ENCODE assay signal across 1 cellular context in the genomic region with DNA sequence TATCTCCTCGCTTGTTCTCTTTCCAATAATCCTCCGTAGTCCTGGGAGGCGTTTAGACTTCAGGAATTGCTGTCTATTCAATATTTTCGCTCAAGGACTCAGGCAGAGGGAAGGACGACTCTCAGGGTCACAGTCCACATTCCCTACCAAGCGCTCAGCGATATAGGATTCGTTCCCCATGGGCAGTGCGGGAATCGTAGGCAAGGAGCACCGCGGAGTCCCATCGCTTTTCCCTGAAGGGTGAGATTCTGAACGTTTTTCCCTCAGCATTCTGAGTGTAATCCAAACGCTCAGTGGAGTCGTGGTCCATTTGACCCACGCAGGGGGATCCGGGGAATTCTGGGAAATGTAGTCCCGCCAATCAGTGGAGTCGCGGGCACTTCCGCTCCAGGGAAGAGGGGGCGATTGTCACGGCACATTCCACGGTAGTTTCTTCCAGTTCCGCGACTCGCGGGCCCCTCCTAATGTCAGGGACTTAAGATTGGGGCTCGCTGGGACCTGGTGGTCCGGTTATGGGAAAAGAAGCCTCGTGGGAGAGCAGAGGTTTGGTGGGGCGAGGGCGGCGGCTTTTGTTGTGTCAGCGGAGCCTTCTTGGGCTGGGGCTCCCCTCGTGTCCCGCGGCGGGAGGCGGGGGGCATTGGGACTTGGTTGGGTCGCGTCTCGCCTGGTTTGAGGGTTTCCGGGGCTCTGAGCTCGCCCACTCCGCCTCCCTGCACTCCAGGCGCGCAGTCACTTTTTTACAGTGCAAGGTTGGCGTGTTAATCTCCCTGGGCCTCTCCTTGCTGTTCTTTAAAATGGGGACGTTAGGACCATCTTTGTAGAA.
TF ChIP-seq lines count a peak whose summit lies in the region.

A gene (plus strand): TSS at position 364 of the 823 bp plus-strand sequence. CDS start 3,079 bp downstream, outside the sequence.

TF ChIP-seq in WTC11, 78 proteins besides CTCF, POLR2A, EP300 and RAD21 (continued from another document):
- TF ChIP-seq, protein P1, sequence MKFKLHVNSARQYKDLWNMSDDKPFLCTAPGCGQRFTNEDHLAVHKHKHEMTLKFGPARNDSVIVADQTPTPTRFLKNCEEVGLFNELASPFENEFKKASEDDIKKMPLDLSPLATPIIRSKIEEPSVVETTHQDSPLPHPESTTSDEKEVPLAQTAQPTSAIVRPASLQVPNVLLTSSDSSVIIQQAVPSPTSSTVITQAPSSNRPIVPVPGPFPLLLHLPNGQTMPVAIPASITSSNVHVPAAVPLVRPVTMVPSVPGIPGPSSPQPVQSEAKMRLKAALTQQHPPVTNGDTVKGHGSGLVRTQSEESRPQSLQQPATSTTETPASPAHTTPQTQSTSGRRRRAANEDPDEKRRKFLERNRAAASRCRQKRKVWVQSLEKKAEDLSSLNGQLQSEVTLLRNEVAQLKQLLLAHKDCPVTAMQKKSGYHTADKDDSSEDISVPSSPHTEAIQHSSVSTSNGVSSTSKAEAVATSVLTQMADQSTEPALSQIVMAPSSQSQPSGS (CRISPR knock-in tag; IDR thresholded peaks at IDR 0.05; ENCODE audit: borderline replicate concordance, low read depth): no peak
- TF ChIP-seq, protein P2, sequence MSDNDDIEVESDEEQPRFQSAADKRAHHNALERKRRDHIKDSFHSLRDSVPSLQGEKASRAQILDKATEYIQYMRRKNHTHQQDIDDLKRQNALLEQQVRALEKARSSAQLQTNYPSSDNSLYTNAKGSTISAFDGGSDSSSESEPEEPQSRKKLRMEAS (CRISPR knock-in tag; IDR thresholded peaks at IDR 0.05): 0 out of 2 replicates have a peak, but pooled peaks have one; percentile 31
- TF ChIP-seq SMAD3 (CRISPR knock-in tag; IDR thresholded peaks at IDR 0.05; ENCODE audit: borderline replicate concordance) (no peak), TEAD1 (CRISPR knock-in tag; IDR thresholded peaks at IDR 0.05) (0 out of 2 replicates have a peak, but pooled peaks have one; percentile 29), JAZF1 (CRISPR knock-in tag; IDR thresholded peaks at IDR 0.05) (no peak)
TF ChIP-seq in WTC11: peak in this region for 4.
